Comparison of ENCODE assay signal across 1 cellular context in the genomic region with DNA sequence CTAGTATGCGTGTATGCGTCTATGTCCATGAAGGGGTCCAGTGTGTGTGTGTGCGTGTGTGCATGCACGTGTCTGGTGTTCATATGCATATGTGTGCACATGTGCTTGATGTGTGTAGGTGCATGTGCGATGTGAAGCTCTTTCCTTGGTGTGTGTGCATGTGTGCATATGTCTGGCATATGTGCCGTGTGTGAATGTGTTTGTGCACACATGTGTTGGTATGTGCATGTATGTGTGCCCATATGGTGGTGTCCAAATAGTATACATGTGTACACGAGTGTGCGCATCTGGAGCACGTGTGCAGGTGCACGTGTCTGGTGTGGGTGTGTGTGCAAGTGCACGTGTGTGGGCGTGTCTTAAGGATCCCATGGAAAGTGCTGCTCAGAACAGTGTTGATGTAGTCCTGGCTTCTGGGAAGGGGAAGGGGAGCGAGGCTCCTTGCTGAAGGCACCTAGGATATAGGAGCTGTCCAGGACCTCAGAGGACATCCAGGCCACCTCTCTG.
TF ChIP-seq lines count a peak whose summit lies in the region.

No MANE protein-coding gene starts in this region.

TF ChIP-seq in K562, 482 proteins besides CTCF, POLR2A, EP300 and RAD21:
- no peak for TF ChIP-seq ARNT (IDR thresholded peaks at IDR 0.05)
- TF ChIP-seq, protein P1, sequence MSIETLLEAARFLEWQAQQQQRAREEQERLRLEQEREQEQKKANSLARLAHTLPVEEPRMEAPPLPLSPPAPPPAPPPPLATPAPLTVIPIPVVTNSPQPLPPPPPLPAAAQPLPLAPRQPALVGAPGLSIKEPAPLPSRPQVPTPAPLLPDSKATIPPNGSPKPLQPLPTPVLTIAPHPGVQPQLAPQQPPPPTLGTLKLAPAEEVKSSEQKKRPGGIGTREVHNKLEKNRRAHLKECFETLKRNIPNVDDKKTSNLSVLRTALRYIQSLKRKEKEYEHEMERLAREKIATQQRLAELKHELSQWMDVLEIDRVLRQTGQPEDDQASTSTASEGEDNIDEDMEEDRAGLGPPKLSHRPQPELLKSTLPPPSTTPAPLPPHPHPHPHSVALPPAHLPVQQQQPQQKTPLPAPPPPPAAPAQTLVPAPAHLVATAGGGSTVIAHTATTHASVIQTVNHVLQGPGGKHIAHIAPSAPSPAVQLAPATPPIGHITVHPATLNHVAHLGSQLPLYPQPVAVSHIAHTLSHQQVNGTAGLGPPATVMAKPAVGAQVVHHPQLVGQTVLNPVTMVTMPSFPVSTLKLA (conservative IDR thresholded peaks at IDR 0.05), result peak in 1 of 2 experiments; percentile 68; a peak in 2 of 4 replicates
- TF ChIP-seq, protein P2, sequence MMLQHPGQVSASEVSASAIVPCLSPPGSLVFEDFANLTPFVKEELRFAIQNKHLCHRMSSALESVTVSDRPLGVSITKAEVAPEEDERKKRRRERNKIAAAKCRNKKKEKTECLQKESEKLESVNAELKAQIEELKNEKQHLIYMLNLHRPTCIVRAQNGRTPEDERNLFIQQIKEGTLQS (IDR thresholded peaks at IDR 0.05), result no peak
- TF ChIP-seq, protein P2 (CRISPR knock-in tag; conservative IDR thresholded peaks at IDR 0.05), result no peak
- no peak for TF ChIP-seq SMARCE1 (IDR thresholded peaks at IDR 0.05)
- peak; percentile 88 for TF ChIP-seq BHLHE40 (IDR thresholded peaks at IDR 0.05; ENCODE audit: low read length)
- TF ChIP-seq ATF7 (IDR thresholded peaks at IDR 0.05), result no peak
- TF ChIP-seq ZNF133 (CRISPR knock-in tag; IDR thresholded peaks at IDR 0.05), result no peak
- TF ChIP-seq SETDB1 (IDR thresholded peaks at IDR 0.05; ENCODE audit: low read length), result no peak
- peak; percentile 40 for TF ChIP-seq EGR1 (conservative IDR thresholded peaks at IDR 0.05)
- TF ChIP-seq, protein P3, sequence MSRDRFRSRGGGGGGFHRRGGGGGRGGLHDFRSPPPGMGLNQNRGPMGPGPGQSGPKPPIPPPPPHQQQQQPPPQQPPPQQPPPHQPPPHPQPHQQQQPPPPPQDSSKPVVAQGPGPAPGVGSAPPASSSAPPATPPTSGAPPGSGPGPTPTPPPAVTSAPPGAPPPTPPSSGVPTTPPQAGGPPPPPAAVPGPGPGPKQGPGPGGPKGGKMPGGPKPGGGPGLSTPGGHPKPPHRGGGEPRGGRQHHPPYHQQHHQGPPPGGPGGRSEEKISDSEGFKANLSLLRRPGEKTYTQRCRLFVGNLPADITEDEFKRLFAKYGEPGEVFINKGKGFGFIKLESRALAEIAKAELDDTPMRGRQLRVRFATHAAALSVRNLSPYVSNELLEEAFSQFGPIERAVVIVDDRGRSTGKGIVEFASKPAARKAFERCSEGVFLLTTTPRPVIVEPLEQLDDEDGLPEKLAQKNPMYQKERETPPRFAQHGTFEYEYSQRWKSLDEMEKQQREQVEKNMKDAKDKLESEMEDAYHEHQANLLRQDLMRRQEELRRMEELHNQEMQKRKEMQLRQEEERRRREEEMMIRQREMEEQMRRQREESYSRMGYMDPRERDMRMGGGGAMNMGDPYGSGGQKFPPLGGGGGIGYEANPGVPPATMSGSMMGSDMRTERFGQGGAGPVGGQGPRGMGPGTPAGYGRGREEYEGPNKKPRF (IDR thresholded peaks at IDR 0.05; ENCODE audit: low read depth, low read length), result no peak
- TF ChIP-seq, protein P4, sequence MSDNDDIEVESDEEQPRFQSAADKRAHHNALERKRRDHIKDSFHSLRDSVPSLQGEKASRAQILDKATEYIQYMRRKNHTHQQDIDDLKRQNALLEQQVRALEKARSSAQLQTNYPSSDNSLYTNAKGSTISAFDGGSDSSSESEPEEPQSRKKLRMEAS (CRISPR knock-in tag; IDR thresholded peaks at IDR 0.05), result 0 out of 2 replicates have a peak, but pooled peaks have one; percentile 32
- TF ChIP-seq, protein P5, sequence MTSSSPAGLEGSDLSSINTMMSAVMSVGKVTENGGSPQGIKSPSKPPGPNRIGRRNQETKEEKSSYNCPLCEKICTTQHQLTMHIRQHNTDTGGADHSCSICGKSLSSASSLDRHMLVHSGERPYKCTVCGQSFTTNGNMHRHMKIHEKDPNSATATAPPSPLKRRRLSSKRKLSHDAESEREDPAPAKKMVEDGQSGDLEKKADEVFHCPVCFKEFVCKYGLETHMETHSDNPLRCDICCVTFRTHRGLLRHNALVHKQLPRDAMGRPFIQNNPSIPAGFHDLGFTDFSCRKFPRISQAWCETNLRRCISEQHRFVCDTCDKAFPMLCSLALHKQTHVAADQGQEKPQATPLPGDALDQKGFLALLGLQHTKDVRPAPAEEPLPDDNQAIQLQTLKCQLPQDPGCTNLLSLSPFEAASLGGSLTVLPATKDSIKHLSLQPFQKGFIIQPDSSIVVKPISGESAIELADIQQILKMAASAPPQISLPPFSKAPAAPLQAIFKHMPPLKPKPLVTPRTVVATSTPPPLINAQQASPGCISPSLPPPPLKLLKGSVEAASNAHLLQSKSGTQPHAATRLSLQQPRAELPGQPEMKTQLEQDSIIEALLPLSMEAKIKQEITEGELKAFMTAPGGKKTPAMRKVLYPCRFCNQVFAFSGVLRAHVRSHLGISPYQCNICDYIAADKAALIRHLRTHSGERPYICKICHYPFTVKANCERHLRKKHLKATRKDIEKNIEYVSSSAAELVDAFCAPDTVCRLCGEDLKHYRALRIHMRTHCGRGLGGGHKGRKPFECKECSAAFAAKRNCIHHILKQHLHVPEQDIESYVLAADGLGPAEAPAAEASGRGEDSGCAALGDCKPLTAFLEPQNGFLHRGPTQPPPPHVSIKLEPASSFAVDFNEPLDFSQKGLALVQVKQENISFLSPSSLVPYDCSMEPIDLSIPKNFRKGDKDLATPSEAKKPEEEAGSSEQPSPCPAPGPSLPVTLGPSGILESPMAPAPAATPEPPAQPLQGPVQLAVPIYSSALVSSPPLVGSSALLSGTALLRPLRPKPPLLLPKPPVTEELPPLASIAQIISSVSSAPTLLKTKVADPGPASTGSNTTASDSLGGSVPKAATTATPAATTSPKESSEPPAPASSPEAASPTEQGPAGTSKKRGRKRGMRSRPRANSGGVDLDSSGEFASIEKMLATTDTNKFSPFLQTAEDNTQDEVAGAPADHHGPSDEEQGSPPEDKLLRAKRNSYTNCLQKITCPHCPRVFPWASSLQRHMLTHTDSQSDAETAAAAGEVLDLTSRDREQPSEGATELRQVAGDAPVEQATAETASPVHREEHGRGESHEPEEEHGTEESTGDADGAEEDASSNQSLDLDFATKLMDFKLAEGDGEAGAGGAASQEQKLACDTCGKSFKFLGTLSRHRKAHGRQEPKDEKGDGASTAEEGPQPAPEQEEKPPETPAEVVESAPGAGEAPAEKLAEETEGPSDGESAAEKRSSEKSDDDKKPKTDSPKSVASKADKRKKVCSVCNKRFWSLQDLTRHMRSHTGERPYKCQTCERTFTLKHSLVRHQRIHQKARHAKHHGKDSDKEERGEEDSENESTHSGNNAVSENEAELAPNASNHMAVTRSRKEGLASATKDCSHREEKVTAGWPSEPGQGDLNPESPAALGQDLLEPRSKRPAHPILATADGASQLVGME (CRISPR knock-in tag; IDR thresholded peaks at IDR 0.05), result no peak
- TF ChIP-seq NCOA6 (IDR thresholded peaks at IDR 0.05), result no peak
- TF ChIP-seq, protein P6, sequence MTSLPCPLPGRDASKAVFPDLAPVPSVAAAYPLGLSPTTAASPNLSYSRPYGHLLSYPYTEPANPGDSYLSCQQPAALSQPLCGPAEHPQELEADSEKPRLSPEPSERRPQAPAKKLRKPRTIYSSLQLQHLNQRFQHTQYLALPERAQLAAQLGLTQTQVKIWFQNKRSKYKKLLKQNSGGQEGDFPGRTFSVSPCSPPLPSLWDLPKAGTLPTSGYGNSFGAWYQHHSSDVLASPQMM (CRISPR knock-in tag; IDR thresholded peaks at IDR 0.05), result no peak
- TF ChIP-seq KDM1A (IDR thresholded peaks at IDR 0.05), result peak in 1 of 2 experiments; percentile 83; a peak in 2 of 4 replicates
